ENCODE assay signal across 20 cellular contexts in genomic region chr4:181312066-181312465, GRCh38.
"Had no signal": no experiment of that assay in that cellular context is flagged by ENCODE, and none has a peak within 500 bp of the region (broad histone marks: within the 10 kb centered on the region; RNA-seq: fewer than 3 reads in every experiment).

No MANE protein-coding gene starts in this region.

- H3K4me1 ChIP-seq: SJCRH30 had no signal

- H3K27me3 ChIP-seq: SJCRH30 had no signal

- FAIRE-seq: RCC 7860 had no signal

- DNase-seq: KBM-7, MV-4-11, NCI-H1048, NCI-H1105, NCI-H1417, NCI-H1436 treated with DMSO at 0.1 percent for 48 hours, NCI-H1694 treated with DMSO at 0.1 percent for 48 hours, NCI-H1930, NCI-H2081, NCI-H2107, NCI-H226, NCI-H446, NCI-H510A, NCI-H524 treated with DMSO at 0.1 percent for 48 hours, NCI-H774, RPMI8226, SHP77 treated with DMSO at 0.1 percent for 48 hours, SJCRH30 had no signal

- H3K4me3 ChIP-seq: SJCRH30, SK-N-MC had no signal

- H3K36me3 ChIP-seq: SJCRH30 had no signal

- H3K9me3 ChIP-seq: SJCRH30 had no signal

- H3K27ac ChIP-seq: SJCRH30, SK-N-MC had no signal
